Comparison of ENCODE assay signal across 12 cellular contexts in genomic region chr10:108545921-108546320, GRCh38.
DNase-seq lines count a peak whose midpoint lies in the region; ATAC-seq, FAIRE-seq and TF ChIP-seq lines count a peak whose summit lies in the region.
"Had no signal": no experiment of that assay in that cellular context is flagged by ENCODE, and none has a peak within 500 bp of the region (broad histone marks: within the 10 kb centered on the region; RNA-seq: fewer than 3 reads in every experiment).

No MANE protein-coding gene starts in this region.

- H3K27me3 Mint-ChIP-seq in natural killer cell (ENCODE audit: low read depth in 2 of 2): no peaks in the 10 kb centered on the region
- H3K27me3 Mint-ChIP-seq: brain had no signal

- H3K4me2 ChIP-seq in OCI-LY3 (ENCODE audit: low read length) (peak overlapping the region; percentile 54), HepG2 (ENCODE audit: low read depth, low read length) (no peak overlapping the region)
- H3K4me2 ChIP-seq: neural progenitor cell had no signal

- no peaks in the 10 kb centered on the region for H3K79me2 ChIP-seq in OCI-LY3 (ENCODE audit: low read length)
- H3K79me2 ChIP-seq in HepG2 (ENCODE audit: insufficient read depth, low read length): no peaks in the 10 kb centered on the region

- TF ChIP-seq EP300 in HepG2 (IDR thresholded peaks at IDR 0.05; ENCODE audit: low read depth in 2 of 2, low read length in 2 of 2): no peak
- no peak for TF ChIP-seq EP300 in HepG2 (CRISPR knock-in tag; IDR thresholded peaks at IDR 0.05; ENCODE audit: borderline replicate concordance)

- BruUV-seq in HepG2 (replicated peaks; lab: Mats Ljungman, UMichigan): no TSS peak

- no peak overlapping the region for H3K27ac Mint-ChIP-seq in natural killer cell
- H3K27ac Mint-ChIP-seq: brain, neural progenitor cell had no signal

- POLR2A ChIA-PET in HepG2 (lab: Yijun Ruan, JAX): no interaction called here

- H3K36me3 ChIP-seq in OCI-LY3 (replicated peaks; ENCODE audit: low read depth, low read length) (no peaks in the 10 kb centered on the region), HepG2 (replicated peaks in 1 of 2; ENCODE audit: control insufficient read depth in 1 of 2, insufficient read depth in 2 of 2, low read length in 2 of 2) (no peaks in the 10 kb centered on the region)
- H3K36me3 ChIP-seq: neural progenitor cell had no signal

- no peaks in the 10 kb centered on the region for H3K9me3 Mint-ChIP-seq in natural killer cell
- H3K9me3 Mint-ChIP-seq: brain, neural progenitor cell had no signal

- CTCF ChIA-PET in HepG2 (lab: Yijun Ruan, JAX; ENCODE audit: low intra/inter-chr PET ratio, low total read pairs): no interaction called here

- H3K27me3 ChIP-seq in OCI-LY3 (ENCODE audit: low read depth, low read length) (no peaks in the 10 kb centered on the region), HepG2 (ENCODE audit: control insufficient read depth in 1 of 2, insufficient read depth in 2 of 2, low read length in 2 of 2) (no peaks in the 10 kb centered on the region)
- H3K27me3 ChIP-seq: neural progenitor cell had no signal

- H3K27ac ChIP-seq in OCI-LY3 (ENCODE audit: low read length) (peak overlapping the region; percentile 37), HepG2 (ENCODE audit: extremely low read length, insufficient read depth, low read length) (no peak overlapping the region)
- H3K27ac ChIP-seq: neural progenitor cell had no signal

- WGBS in HepG2 (ENCODE audit: low lambda C conversion rate): 0% methylated on average over 1 of the region's 1 CpG

- TF ChIP-seq CTCF in OCI-LY3 (IDR thresholded peaks at IDR 0.05; ENCODE audit: low read depth, low read length) (no peak), HepG2 (CRISPR knock-in tag; IDR thresholded peaks at IDR 0.05) (no peak), natural killer cell (IDR thresholded peaks at IDR 0.05) (no peak)

- TF ChIP-seq RAD21 in HepG2 (CRISPR knock-in tag; IDR thresholded peaks at IDR 0.05): no peak

- no peaks in the 10 kb centered on the region for H3K9me3 ChIP-seq in OCI-LY3 (ENCODE audit: insufficient read depth, low read length)
- H3K9me3 ChIP-seq in HepG2 (ENCODE audit: low read length): peaks cover 7% of the 10 kb centered on the region; the same call in 1 of the 2 replicates

- H2AFZ ChIP-seq in OCI-LY3 (ENCODE audit: low read depth, low read length): no peak overlapping the region
- no peak overlapping the region for H2AFZ ChIP-seq in HepG2 (ENCODE audit: low read length)
- H2AFZ ChIP-seq: neural progenitor cell had no signal

- DNase-seq in HepG2 (ENCODE audit: low spot score): no peak
- DNase-seq in activated effector memory CD4-positive, alpha-beta T cell treated with anti-CD3 and anti-CD28 coated beads, Interleukin-2, amount 50 U/mL, for 16 hours: no peak
- DNase-seq in natural killer cell: no peak
- no peak for DNase-seq in effector CD8-positive, alpha-beta T cell (lab: John Stamatoyannopoulos, UW)
- DNase-seq: Karpas-422, kidney glomerular epithelial cell had no signal

- H3K4me1 Mint-ChIP-seq in natural killer cell: no peaks in the 10 kb centered on the region
- H3K4me1 Mint-ChIP-seq: brain, neural progenitor cell had no signal

- H4K20me1 ChIP-seq in OCI-LY3 (ENCODE audit: insufficient read depth, low read length) (no peaks in the 10 kb centered on the region), HepG2 (ENCODE audit: insufficient read depth, low read length) (no peaks in the 10 kb centered on the region)

- no peak for FAIRE-seq in HepG2 (lab: Jason Lieb, UNC)

- in situ Hi-C loops in HepG2 (cut with HindIII; ENCODE audit: extremely low pct_ligation_motif_present, low pct_unique_long_range_greater_than_20kb): no loop called here

- no peaks in the 10 kb centered on the region for H3K36me3 Mint-ChIP-seq in natural killer cell
- H3K36me3 Mint-ChIP-seq: brain, neural progenitor cell had no signal

- no peak overlapping the region for H3K4me3 Mint-ChIP-seq in natural killer cell
- H3K4me3 Mint-ChIP-seq: brain, neural progenitor cell had no signal

- TF ChIP-seq POLR2A in HepG2 (IDR thresholded peaks at IDR 0.05; ENCODE audit: insufficient read depth in 1 of 2, low read depth in 2 of 2, low read length in 2 of 2): no peak

- ATAC-seq in GM18858 (IDR thresholded peaks at IDR 0.05; ENCODE audit: unreplicated experiment) (peak; percentile 78), GM21447 (IDR thresholded peaks at IDR 0.05; ENCODE audit: unreplicated experiment) (peak; percentile 71), HG03066 (IDR thresholded peaks at IDR 0.05; ENCODE audit: low read depth, unreplicated experiment) (peak; percentile 74), HepG2 (no peak), natural killer cell (no peak)

- peaks cover 26% of the 10 kb centered on the region for H3K4me1 ChIP-seq in OCI-LY3 (ENCODE audit: low read length)
- no peaks in the 10 kb centered on the region for H3K4me1 ChIP-seq in HepG2 (ENCODE audit: insufficient read depth, low read length)
- H3K4me1 ChIP-seq: neural progenitor cell had no signal

- intact Hi-C loops in HepG2 (cut with micrococcal nuclease; ENCODE audit: unreplicated experiment): no loop called here
- intact Hi-C loops in natural killer cell (cut with micrococcal nuclease): loop anchor here (2.0 kb wide), 1 partner anchor 1751 kb away; no protein-coding TSS in a partner anchor

- H3K9ac ChIP-seq in OCI-LY3 (ENCODE audit: low read length) (peak overlapping the region; percentile 13; the same call in 1 of the 2 replicates), HepG2 (ENCODE audit: insufficient read depth, low read depth, low read length) (no peak overlapping the region)
- H3K9ac ChIP-seq: neural progenitor cell had no signal

- H3K4me3 ChIP-seq in OCI-LY3 (ENCODE audit: low read length): no peak overlapping the region
- H3K4me3 ChIP-seq in HepG2 (replicated peaks in 1 of 3; ENCODE audit: insufficient read depth in 1 of 3, low read depth in 2 of 3, low read length in 3 of 3): no peak overlapping the region
- H3K4me3 ChIP-seq: neural progenitor cell had no signal

TF ChIP-seq in HepG2, 621 proteins besides CTCF, POLR2A, EP300 and RAD21:
- TF ChIP-seq MXD3 (CRISPR knock-in tag; IDR thresholded peaks at IDR 0.05) (no peak), MTF2 (CRISPR knock-in tag; IDR thresholded peaks at IDR 0.05; ENCODE audit: borderline replicate concordance) (no peak), NFAT5 (CRISPR knock-in tag; IDR thresholded peaks at IDR 0.05) (no peak), HNRNPK (IDR thresholded peaks at IDR 0.05; ENCODE audit: low read depth, low read length, poor library complexity, severe bottlenecking) (no peak), ZNF766 (CRISPR knock-in tag; IDR thresholded peaks at IDR 0.05; ENCODE audit: borderline replicate concordance) (no peak), CHCHD3 (CRISPR knock-in tag; IDR thresholded peaks at IDR 0.05) (no peak), SUZ12 (IDR thresholded peaks at IDR 0.05; ENCODE audit: low read depth, low read length) (no peak)

Comparison
In these comparisons a context has a peak if more than half of its experiments do, and no peak if none do; other contexts are left out.
1. ATAC-seq: peak in GM18858 (single experiment), GM21447 (single experiment) and HG03066 (single experiment); none in HepG2 (single experiment) and natural killer cell (0 of 3).